In the genomic region with DNA sequence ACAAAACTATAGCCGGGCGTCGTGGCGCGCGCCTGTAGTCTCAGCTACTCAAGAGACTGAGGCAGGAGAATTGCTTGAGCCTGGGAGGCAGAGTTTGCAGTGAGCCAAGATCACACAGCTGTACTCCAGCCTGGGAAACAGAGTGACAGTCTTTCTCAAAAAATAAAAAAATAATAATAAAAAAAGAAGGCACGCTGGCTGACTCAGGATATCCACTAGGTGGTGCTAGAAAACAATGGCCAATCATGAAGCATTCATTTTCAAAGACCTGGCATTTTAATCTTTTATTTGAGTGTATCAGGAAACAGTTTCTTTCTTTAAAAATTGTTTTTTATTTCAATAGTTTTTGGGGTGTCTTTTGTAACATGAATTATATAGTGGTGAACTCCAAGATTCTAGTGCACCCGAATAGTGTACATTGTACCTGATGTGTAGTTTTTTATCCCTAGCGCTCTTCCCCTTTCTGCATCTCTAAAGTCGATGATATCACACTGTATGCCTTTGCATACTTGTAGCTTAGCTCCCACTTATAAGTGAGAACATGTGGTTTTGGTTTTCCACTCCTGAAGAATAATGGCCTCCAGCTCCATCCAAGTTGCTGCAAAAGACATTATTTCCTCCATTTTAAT, we compare ENCODE assay signal across 8 cellular contexts.
DNase-seq lines count a peak whose midpoint lies in the region; ATAC-seq and TF ChIP-seq lines count a peak whose summit lies in the region.

No MANE protein-coding gene starts in this region.

- no peaks in the 10 kb centered on the region for H3F3A ChIP-seq in GM23248 (ENCODE audit: insufficient read depth)

- peak; percentile 92 for TF ChIP-seq CTCF in foreskin keratinocyte (conservative IDR thresholded peaks at IDR 0.05)
- TF ChIP-seq CTCF in thoracic aorta (IDR thresholded peaks at IDR 0.05) = peak; percentile 67
- TF ChIP-seq CTCF in endothelial cell (IDR thresholded peaks at IDR 0.05; ENCODE audit: unreplicated experiment) = no peak

- no peak overlapping the region for H3K4me3 ChIP-seq in GM23248
- H3K4me3 ChIP-seq in thoracic aorta = no peak overlapping the region

- peaks cover 6% of the 10 kb centered on the region for H3K27me3 ChIP-seq in GM23248 (replicated peaks; ENCODE audit: insufficient read depth)
- peaks cover 3% of the 10 kb centered on the region for H3K27me3 ChIP-seq in foreskin keratinocyte
- no peaks in the 10 kb centered on the region for H3K27me3 ChIP-seq in thoracic aorta (replicated peaks; ENCODE audit: insufficient read depth)

- H3K4me1 ChIP-seq in GM23248 (ENCODE audit: insufficient read depth) (no peaks in the 10 kb centered on the region), foreskin keratinocyte (no peaks in the 10 kb centered on the region), thoracic aorta (ENCODE audit: control insufficient read depth in 1 of 2, low read depth in 2 of 2) (no peaks in the 10 kb centered on the region)

- H3K9me3 Mint-ChIP-seq in endothelial cell (ENCODE audit: unreplicated experiment) = no peaks in the 10 kb centered on the region

- no peaks in the 10 kb centered on the region for H3K36me3 Mint-ChIP-seq in endothelial cell (ENCODE audit: low read depth, unreplicated experiment)

- no peak overlapping the region for H2AFZ ChIP-seq in GM23248

- no peaks in the 10 kb centered on the region for H3K79me2 ChIP-seq in GM23248 (ENCODE audit: insufficient read depth)

- H3K27ac ChIP-seq in GM23248 (no peak overlapping the region), foreskin keratinocyte (no peak overlapping the region), thoracic aorta (no peak overlapping the region)

- no peak overlapping the region for H3K4me3 Mint-ChIP-seq in endothelial cell (ENCODE audit: unreplicated experiment)

- ATAC-seq in foreskin keratinocyte (peak; percentile 48), thoracic aorta (ENCODE audit: insufficient number of reproducible peaks, low FRiP score, low read depth) (no peak)

- no peak overlapping the region for H3K27ac Mint-ChIP-seq in endothelial cell (ENCODE audit: unreplicated experiment)

- no peaks in the 10 kb centered on the region for H4K20me1 ChIP-seq in GM23248 (ENCODE audit: insufficient read depth)

- H3K27me3 Mint-ChIP-seq in endothelial cell (ENCODE audit: unreplicated experiment) = peaks cover 5% of the 10 kb centered on the region

- no peaks in the 10 kb centered on the region for H3K4me1 Mint-ChIP-seq in endothelial cell (ENCODE audit: unreplicated experiment)

- DNase-seq in AML-193 (lab: John Stamatoyannopoulos, UW) = peak; percentile 24 to 57
- peak; percentile 64 for DNase-seq in GM23248
- DNase-seq in SK-MEL-5 (ENCODE audit: low read depth, low spot score) = peak; percentile 42
- no peak for DNase-seq in foreskin keratinocyte
- no peak for DNase-seq in thoracic aorta (ENCODE audit: low spot score)
- DNase-seq in endothelial cell (ENCODE audit: low spot score) = no peak
- no peak for DNase-seq in NK-92 (lab: John Stamatoyannopoulos, UW; ENCODE audit: unreplicated experiment)
- DNase-seq in stimulated activated CD8-positive, alpha-beta memory T cell treated with anti-CD3 and anti-CD28 coated beads, Interleukin-4, amount 100 ng/mL, for 48 hours = no peak

- in situ Hi-C loops in GM23248 (cut with MboI) = no loop called here
- in situ Hi-C loops in SK-MEL-5 (cut with HindIII; ENCODE audit: low pct_unique_long_range_greater_than_20kb, low sequenced_read_pairs) = no loop called here

- H3K9me3 ChIP-seq in GM23248 (ENCODE audit: low read depth) = no peaks in the 10 kb centered on the region
- no peaks in the 10 kb centered on the region for H3K9me3 ChIP-seq in thoracic aorta

- no peaks in the 10 kb centered on the region for H3K36me3 ChIP-seq in GM23248 (ENCODE audit: low read depth)
- no peaks in the 10 kb centered on the region for H3K36me3 ChIP-seq in thoracic aorta

- no peak overlapping the region for H3K9ac ChIP-seq in GM23248

- 63 to 68% methylated on average over 9 to 10 of the region's 10 CpGs for WGBS in GM23248 (ENCODE audit: low coverage in 1 of 2, low lambda C conversion rate in 2 of 2, missing lambda C conversion rate in 2 of 2), 2 experiments

- no peaks in the 10 kb centered on the region for H3K9me2 ChIP-seq in GM23248 (ENCODE audit: insufficient read depth)

- no peak overlapping the region for H3K4me2 ChIP-seq in GM23248 (ENCODE audit: unreplicated experiment)

Comparison
In these comparisons a context has a peak if more than half of its experiments do, and no peak if none do; other contexts are left out.
1. DNase-seq: peak in AML-193 (2 of 2), GM23248 (single experiment) and SK-MEL-5 (single experiment); none in foreskin keratinocyte (0 of 2), thoracic aorta (single experiment), endothelial cell (single experiment), NK-92 (single experiment) and stimulated activated CD8-positive, alpha-beta memory T cell treated with anti-CD3 and anti-CD28 coated beads, Interleukin-4, amount 100 ng/mL, for 48 hours (single experiment).